1 cellular context compared by ENCODE assay signal in the genomic region with DNA sequence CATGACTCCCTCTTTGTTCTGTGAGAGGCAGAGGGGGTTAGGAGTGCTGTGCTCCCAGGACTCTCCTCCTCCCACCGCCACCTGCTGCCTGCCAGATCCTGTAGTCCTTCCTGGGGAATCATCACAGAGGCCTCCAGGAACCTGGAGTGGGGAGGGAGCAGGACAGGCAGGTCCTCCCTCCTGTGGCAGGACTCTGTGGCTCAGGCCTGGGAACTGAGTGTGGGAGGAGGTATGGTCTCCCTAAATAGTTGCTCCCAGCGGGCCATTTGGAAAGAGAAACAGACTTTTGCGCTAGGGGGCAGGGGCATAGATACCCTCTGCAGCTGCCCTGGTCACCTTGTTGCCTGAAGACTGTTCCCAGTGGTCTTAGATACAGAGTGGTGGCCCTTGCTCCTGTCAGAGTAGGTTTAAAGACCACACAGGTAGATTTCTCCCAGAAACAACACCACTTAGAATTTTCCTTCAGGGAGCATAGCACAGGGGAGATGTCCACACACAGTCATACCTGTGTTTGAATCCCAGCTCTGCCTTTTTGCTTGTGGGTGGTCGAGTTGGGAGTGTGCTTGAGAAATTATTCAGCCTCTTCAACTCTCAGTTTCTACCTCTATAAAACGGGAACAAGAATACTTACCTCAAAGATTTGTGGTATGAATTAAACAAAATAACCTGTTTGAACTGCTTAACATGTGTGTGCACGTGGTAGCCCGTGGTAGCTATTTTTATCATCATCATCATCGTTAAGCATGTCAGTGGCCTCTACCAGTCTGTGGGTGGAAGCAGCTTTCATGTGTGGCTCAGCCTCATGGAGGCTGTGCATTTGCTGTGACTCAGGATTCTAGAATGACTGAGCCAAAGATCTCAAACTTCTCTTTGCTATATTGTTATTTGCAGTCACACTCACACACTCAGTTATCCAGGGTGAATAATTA.
TF ChIP-seq lines count a peak whose summit lies in the region.

No MANE protein-coding gene starts in this region.

TF ChIP-seq in K562, 482 proteins besides CTCF, POLR2A, EP300 and RAD21 (continued from another document and continues in another):
- TF ChIP-seq ZBTB5 (IDR thresholded peaks at IDR 0.05) (no peak), JUND (IDR thresholded peaks at IDR 0.05; ENCODE audit: borderline replicate concordance, low read depth, low read length) (0 out of 2 replicates have a peak, but pooled peaks have one; percentile 3), JUND (tag; IDR thresholded peaks at IDR 0.05; ENCODE audit: borderline replicate concordance, low read depth, low read length) (peak; percentile 33; the same call in 1 of the 3 replicates), ZNF124 (CRISPR knock-in tag; IDR thresholded peaks at IDR 0.05) (no peak), MCM7 (IDR thresholded peaks at IDR 0.05) (no peak), KDM2B (CRISPR knock-in tag; IDR thresholded peaks at IDR 0.05) (no peak), ADNP (tag; IDR thresholded peaks at IDR 0.05) (no peak), DNMT1 (IDR thresholded peaks at IDR 0.05) (no peak), HMGXB4 (CRISPR knock-in tag; IDR thresholded peaks at IDR 0.05) (no peak), NCOA1 (IDR thresholded peaks at IDR 0.05; ENCODE audit: low read depth) (no peak), NCOR1 (IDR thresholded peaks at IDR 0.05) (no peak), PTTG1 (tag; IDR thresholded peaks at IDR 0.05; ENCODE audit: low read depth) (no peak), CEBPB (tag; IDR thresholded peaks at IDR 0.05) (no peak), TGIF2 (CRISPR knock-in tag; IDR thresholded peaks at IDR 0.05) (no peak), RBM22 (IDR thresholded peaks at IDR 0.05; ENCODE audit: low read depth, low read length, poor library complexity, severe bottlenecking) (no peak), HMG20A (CRISPR knock-in tag; conservative IDR thresholded peaks at IDR 0.05) (no peak), EGR1 (conservative IDR thresholded peaks at IDR 0.05) (peak; percentile 74)
- TF ChIP-seq, protein P1, sequence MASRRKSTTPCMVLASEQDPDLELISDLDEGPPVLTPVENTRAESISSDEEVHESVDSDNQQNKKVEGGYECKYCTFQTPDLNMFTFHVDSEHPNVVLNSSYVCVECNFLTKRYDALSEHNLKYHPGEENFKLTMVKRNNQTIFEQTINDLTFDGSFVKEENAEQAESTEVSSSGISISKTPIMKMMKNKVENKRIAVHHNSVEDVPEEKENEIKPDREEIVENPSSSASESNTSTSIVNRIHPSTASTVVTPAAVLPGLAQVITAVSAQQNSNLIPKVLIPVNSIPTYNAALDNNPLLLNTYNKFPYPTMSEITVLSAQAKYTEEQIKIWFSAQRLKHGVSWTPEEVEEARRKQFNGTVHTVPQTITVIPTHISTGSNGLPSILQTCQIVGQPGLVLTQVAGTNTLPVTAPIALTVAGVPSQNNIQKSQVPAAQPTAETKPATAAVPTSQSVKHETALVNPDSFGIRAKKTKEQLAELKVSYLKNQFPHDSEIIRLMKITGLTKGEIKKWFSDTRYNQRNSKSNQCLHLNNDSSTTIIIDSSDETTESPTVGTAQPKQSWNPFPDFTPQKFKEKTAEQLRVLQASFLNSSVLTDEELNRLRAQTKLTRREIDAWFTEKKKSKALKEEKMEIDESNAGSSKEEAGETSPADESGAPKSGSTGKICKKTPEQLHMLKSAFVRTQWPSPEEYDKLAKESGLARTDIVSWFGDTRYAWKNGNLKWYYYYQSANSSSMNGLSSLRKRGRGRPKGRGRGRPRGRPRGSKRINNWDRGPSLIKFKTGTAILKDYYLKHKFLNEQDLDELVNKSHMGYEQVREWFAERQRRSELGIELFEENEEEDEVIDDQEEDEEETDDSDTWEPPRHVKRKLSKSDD (conservative IDR thresholded peaks at IDR 0.05; ENCODE audit: low read length), result no peak
- TF ChIP-seq, protein P2, sequence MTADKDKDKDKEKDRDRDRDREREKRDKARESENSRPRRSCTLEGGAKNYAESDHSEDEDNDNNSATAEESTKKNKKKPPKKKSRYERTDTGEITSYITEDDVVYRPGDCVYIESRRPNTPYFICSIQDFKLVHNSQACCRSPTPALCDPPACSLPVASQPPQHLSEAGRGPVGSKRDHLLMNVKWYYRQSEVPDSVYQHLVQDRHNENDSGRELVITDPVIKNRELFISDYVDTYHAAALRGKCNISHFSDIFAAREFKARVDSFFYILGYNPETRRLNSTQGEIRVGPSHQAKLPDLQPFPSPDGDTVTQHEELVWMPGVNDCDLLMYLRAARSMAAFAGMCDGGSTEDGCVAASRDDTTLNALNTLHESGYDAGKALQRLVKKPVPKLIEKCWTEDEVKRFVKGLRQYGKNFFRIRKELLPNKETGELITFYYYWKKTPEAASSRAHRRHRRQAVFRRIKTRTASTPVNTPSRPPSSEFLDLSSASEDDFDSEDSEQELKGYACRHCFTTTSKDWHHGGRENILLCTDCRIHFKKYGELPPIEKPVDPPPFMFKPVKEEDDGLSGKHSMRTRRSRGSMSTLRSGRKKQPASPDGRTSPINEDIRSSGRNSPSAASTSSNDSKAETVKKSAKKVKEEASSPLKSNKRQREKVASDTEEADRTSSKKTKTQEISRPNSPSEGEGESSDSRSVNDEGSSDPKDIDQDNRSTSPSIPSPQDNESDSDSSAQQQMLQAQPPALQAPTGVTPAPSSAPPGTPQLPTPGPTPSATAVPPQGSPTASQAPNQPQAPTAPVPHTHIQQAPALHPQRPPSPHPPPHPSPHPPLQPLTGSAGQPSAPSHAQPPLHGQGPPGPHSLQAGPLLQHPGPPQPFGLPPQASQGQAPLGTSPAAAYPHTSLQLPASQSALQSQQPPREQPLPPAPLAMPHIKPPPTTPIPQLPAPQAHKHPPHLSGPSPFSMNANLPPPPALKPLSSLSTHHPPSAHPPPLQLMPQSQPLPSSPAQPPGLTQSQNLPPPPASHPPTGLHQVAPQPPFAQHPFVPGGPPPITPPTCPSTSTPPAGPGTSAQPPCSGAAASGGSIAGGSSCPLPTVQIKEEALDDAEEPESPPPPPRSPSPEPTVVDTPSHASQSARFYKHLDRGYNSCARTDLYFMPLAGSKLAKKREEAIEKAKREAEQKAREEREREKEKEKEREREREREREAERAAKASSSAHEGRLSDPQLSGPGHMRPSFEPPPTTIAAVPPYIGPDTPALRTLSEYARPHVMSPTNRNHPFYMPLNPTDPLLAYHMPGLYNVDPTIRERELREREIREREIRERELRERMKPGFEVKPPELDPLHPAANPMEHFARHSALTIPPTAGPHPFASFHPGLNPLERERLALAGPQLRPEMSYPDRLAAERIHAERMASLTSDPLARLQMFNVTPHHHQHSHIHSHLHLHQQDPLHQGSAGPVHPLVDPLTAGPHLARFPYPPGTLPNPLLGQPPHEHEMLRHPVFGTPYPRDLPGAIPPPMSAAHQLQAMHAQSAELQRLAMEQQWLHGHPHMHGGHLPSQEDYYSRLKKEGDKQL (CRISPR knock-in tag; IDR thresholded peaks at IDR 0.05; ENCODE audit: borderline replicate concordance), result no peak
- TF ChIP-seq, protein P3, sequence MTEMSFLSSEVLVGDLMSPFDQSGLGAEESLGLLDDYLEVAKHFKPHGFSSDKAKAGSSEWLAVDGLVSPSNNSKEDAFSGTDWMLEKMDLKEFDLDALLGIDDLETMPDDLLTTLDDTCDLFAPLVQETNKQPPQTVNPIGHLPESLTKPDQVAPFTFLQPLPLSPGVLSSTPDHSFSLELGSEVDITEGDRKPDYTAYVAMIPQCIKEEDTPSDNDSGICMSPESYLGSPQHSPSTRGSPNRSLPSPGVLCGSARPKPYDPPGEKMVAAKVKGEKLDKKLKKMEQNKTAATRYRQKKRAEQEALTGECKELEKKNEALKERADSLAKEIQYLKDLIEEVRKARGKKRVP (CRISPR knock-in tag; IDR thresholded peaks at IDR 0.05), result no peak
- TF ChIP-seq, protein P4, sequence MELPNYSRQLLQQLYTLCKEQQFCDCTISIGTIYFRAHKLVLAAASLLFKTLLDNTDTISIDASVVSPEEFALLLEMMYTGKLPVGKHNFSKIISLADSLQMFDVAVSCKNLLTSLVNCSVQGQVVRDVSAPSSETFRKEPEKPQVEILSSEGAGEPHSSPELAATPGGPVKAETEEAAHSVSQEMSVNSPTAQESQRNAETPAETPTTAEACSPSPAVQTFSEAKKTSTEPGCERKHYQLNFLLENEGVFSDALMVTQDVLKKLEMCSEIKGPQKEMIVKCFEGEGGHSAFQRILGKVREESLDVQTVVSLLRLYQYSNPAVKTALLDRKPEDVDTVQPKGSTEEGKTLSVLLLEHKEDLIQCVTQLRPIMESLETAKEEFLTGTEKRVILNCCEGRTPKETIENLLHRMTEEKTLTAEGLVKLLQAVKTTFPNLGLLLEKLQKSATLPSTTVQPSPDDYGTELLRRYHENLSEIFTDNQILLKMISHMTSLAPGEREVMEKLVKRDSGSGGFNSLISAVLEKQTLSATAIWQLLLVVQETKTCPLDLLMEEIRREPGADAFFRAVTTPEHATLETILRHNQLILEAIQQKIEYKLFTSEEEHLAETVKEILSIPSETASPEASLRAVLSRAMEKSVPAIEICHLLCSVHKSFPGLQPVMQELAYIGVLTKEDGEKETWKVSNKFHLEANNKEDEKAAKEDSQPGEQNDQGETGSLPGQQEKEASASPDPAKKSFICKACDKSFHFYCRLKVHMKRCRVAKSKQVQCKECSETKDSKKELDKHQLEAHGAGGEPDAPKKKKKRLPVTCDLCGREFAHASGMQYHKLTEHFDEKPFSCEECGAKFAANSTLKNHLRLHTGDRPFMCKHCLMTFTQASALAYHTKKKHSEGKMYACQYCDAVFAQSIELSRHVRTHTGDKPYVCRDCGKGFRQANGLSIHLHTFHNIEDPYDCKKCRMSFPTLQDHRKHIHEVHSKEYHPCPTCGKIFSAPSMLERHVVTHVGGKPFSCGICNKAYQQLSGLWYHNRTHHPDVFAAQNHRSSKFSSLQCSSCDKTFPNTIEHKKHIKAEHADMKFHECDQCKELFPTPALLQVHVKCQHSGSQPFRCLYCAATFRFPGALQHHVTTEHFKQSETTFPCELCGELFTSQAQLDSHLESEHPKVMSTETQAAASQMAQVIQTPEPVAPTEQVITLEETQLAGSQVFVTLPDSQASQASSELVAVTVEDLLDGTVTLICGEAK (IDR thresholded peaks at IDR 0.05), result no peak
- TF ChIP-seq, protein P4 (CRISPR knock-in tag; IDR thresholded peaks at IDR 0.05), result no peak
- TF ChIP-seq, protein P5, sequence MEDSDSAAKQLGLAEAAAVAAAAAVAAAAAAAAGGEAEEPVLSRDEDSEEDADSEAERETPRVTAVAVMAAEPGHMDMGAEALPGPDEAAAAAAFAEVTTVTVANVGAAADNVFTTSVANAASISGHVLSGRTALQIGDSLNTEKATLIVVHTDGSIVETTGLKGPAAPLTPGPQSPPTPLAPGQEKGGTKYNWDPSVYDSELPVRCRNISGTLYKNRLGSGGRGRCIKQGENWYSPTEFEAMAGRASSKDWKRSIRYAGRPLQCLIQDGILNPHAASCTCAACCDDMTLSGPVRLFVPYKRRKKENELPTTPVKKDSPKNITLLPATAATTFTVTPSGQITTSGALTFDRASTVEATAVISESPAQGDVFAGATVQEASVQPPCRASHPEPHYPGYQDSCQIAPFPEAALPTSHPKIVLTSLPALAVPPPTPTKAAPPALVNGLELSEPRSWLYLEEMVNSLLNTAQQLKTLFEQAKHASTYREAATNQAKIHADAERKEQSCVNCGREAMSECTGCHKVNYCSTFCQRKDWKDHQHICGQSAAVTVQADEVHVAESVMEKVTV (CRISPR knock-in tag; IDR thresholded peaks at IDR 0.05), result no peak
